9 cellular contexts compared by ENCODE assay signal in genomic region chr14:103846008-103846568, GRCh38. TPM values are rescaled to one million over a fixed set of nuclear protein-coding genes. Genes with fewer than 3 reads are reported as not detected.
DNase-seq lines count a peak whose midpoint lies in the region; ATAC-seq and TF ChIP-seq lines count a peak whose summit lies in the region.
"Had no signal": no experiment of that assay in that cellular context is flagged by ENCODE, and none has a peak within 500 bp of the region (broad histone marks: within the 10 kb centered on the region; RNA-seq: fewer than 3 reads in every experiment).

No MANE protein-coding gene starts in this region.

- H3K27me3 ChIP-seq in lower lobe of right lung (ENCODE audit: low read depth): no peaks in the 10 kb centered on the region
- H3K27me3 ChIP-seq in tibial nerve: no peaks in the 10 kb centered on the region

- peak overlapping the region; percentile 54 for H3K4me3 ChIP-seq in astrocyte of the cerebellum (ENCODE audit: low read depth, low read length)
- H3K4me3 ChIP-seq in lower lobe of right lung: peak overlapping the region; percentile 77
- H3K4me3 ChIP-seq in tibial nerve: peak overlapping the region in 3 of 4 donors; percentile 56 to 70 (median 64)

- H3K9me3 Mint-ChIP-seq in activated T-cell treated with anti-CD3 and anti-CD28 coated beads, Interleukin-2, amount 50 U/mL, for 72 hours: no peaks in the 10 kb centered on the region

- H3K27ac ChIP-seq in lower lobe of right lung (peak overlapping the region; percentile 81), tibial nerve (peak overlapping the region in 1 of 4 donors; percentile 31)

- no peak for DNase-seq in activated T-cell treated with anti-CD3 and anti-CD28 coated beads, Interleukin-2, amount 50 U/mL, for 72 hours
- DNase-seq in activated T-cell treated with anti-CD3 and anti-CD28 coated beads, Interleukin-2, amount 50 U/mL, for 48 hours: no peak
- DNase-seq in astrocyte of the cerebellum (ENCODE audit: low read depth): no peak
- DNase-seq in lower lobe of right lung: no peak
- no peak for DNase-seq in tibial nerve (ENCODE audit: low spot score in 2 of 2)
- no peak for DNase-seq in NCI-H2029 treated with DMSO at 0.1 percent for 48 hours (lab: John Stamatoyannopoulos, UW)
- DNase-seq in NCI-H1436 treated with DMSO at 0.1 percent for 48 hours (lab: John Stamatoyannopoulos, UW): no peak
- DNase-seq: occipital lobe had no signal

- peaks cover 0 to 2% of the 10 kb centered on the region in 2 donors for H3K36me3 Mint-ChIP-seq in activated T-cell treated with anti-CD3 and anti-CD28 coated beads, Interleukin-2, amount 50 U/mL, for 72 hours (ENCODE audit: insufficient read depth in 2 of 2)

- no peak for TF ChIP-seq EP300 in tibial nerve (IDR thresholded peaks at IDR 0.05)

- no peaks in the 10 kb centered on the region for H3K9me3 ChIP-seq in lower lobe of right lung
- H3K9me3 ChIP-seq in tibial nerve: no peaks in the 10 kb centered on the region

- peaks cover 7% of the 10 kb centered on the region for H3K27me3 Mint-ChIP-seq in activated T-cell treated with anti-CD3 and anti-CD28 coated beads, Interleukin-2, amount 50 U/mL, for 72 hours (ENCODE audit: low read depth)

- H3K4me3 Mint-ChIP-seq in activated T-cell treated with anti-CD3 and anti-CD28 coated beads, Interleukin-2, amount 50 U/mL, for 72 hours: peak overlapping the region; percentile 78 to 96

- WGBS in tibial nerve, 2 donors: 48 to 53% methylated on average over 9 of the region's 9 CpGs

- TF ChIP-seq CTCF in astrocyte of the cerebellum (IDR thresholded peaks at IDR 0.05; ENCODE audit: low read depth, low read length, missing control alignments) (no peak), lower lobe of right lung (IDR thresholded peaks at IDR 0.05) (no peak), tibial nerve (IDR thresholded peaks at IDR 0.05) (no peak)

- H3K36me3 ChIP-seq in lower lobe of right lung (peaks cover 10% of the 10 kb centered on the region), tibial nerve (no peaks in the 10 kb centered on the region)

- no peak for ATAC-seq in activated T-cell treated with anti-CD3 and anti-CD28 coated beads, Interleukin-2, amount 50 U/mL, for 72 hours (replicated peaks in 1 of 2)
- no peak for ATAC-seq in lower lobe of right lung
- no peak for ATAC-seq in HG02588 (IDR thresholded peaks at IDR 0.05; ENCODE audit: unreplicated experiment)

- H3K4me1 ChIP-seq in lower lobe of right lung (peaks cover 21% of the 10 kb centered on the region), tibial nerve (peaks cover 0 to 23% (median 15%) of the 10 kb centered on the region in 4 donors)

- in situ Hi-C loops in astrocyte of the cerebellum (cut with HindIII; ENCODE audit: low sequenced_read_pairs): no loop called here

- H3K4me1 Mint-ChIP-seq in activated T-cell treated with anti-CD3 and anti-CD28 coated beads, Interleukin-2, amount 50 U/mL, for 72 hours (ENCODE audit: low read depth): peaks cover 14% of the 10 kb centered on the region

- no peak for TF ChIP-seq POLR2A in tibial nerve (IDR thresholded peaks at IDR 0.05)

- H3K27ac Mint-ChIP-seq in activated T-cell treated with anti-CD3 and anti-CD28 coated beads, Interleukin-2, amount 50 U/mL, for 72 hours: peak overlapping the region; percentile 82

- intact Hi-C loops in lower lobe of right lung (cut with DNase I): no loop called here

RNA-seq across cellular contexts. Expression of gene PPP1R13B, which starts 1.3 kb away (rescaled TPM):
- 10 to 100 TPM; 13.8 to 15.4 TPM for total RNA-seq in activated T-cell treated with anti-CD3 and anti-CD28 coated beads, Interleukin-2, amount 50 U/mL, for 72 hours
- total RNA-seq in lower lobe of right lung: 60.6 TPM
- total RNA-seq in tibial nerve: 10 to 100 TPM; 10.7 to 48.3 (median 23.3) TPM
